In genomic region chr1:223076382-223076781, GRCh38 we compare ENCODE assay signal across 1 cellular context.
TF ChIP-seq lines count a peak whose summit lies in the region.

No MANE protein-coding gene starts in this region.

TF ChIP-seq in H1, 55 proteins besides CTCF, POLR2A, EP300 and RAD21 (continued from another document):
- TF ChIP-seq CBX5 (IDR thresholded peaks at IDR 0.05; ENCODE audit: low read depth, low read length): no peak
